9 cellular contexts compared by ENCODE assay signal in the genomic region with DNA sequence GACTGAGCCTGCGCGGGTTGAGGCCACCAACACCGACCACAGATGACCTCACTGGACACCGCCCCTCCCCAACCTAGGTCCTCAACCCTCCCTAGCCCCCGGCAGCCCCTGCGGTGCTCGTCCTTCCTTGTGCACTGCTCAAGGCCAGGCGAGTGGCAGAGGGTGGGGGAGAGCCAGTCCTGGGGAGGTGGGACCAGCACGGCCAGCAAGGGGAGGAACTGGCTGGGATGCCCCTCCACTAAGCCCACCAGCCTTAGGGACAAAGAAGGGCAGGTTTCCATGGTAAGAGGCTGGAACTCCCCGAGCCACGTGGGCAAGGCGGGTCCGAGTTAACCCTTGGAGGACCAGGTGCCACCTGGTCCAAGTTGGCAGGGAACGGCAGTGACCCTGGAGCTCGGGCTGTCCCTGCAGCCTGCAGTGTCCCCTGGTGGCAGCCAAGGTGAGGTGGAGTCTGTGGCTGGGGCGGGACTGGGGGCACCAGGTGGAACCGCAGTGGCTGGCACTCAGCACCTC. TPM values are rescaled to one million over a fixed set of nuclear protein-coding genes. Genes with fewer than 3 reads are reported as not detected.
DNase-seq lines count a peak whose midpoint lies in the region; ATAC-seq and TF ChIP-seq lines count a peak whose summit lies in the region.
"Had no signal": no experiment of that assay in that cellular context is flagged by ENCODE, and none has a peak within 500 bp of the region (broad histone marks: within the 10 kb centered on the region; RNA-seq: fewer than 3 reads in every experiment).

No MANE protein-coding gene starts in this region.

- H3K4me1 ChIP-seq in stomach = peaks cover 18 to 25% (median 23%) of the 10 kb centered on the region in 4 donors

- peak in 5 of 7 experiments; percentile 45 to 89 (median 80) for TF ChIP-seq CTCF in stomach (IDR thresholded peaks at IDR 0.05)

- no peak for TF ChIP-seq POLR2A in stomach (IDR thresholded peaks at IDR 0.05)

- intact Hi-C loops in left ventricle myocardium superior (cut with micrococcal nuclease) = no loop called here
- intact Hi-C loops in stomach (cut with DNase I; ENCODE audit: low total_unique reads) = no loop called here

- no peak for TF ChIP-seq EP300 in stomach (IDR thresholded peaks at IDR 0.05)

- 3 to 10% (median 5%) methylated on average over 6 to 17 of the region's 17 CpGs for WGBS in stomach, 5 donors

- no peaks in the 10 kb centered on the region for H3K9me3 ChIP-seq in stomach

- peaks cover 14 to 43% (median 39%) of the 10 kb centered on the region in 4 donors for H3K36me3 ChIP-seq in stomach

- DNase-seq in NCI-H187 (lab: John Stamatoyannopoulos, UW) (peak; percentile 40 to 71), NCI-H187 treated with DMSO at 0.1 percent for 48 hours (lab: John Stamatoyannopoulos, UW) (no peak), NCI-H1105 (lab: John Stamatoyannopoulos, UW) (peak; percentile 83), left ventricle myocardium superior (peak; percentile 52), stomach (peak; percentile 73), putamen (ENCODE audit: low spot score) (no peak), middle frontal gyrus (ENCODE audit: extremely low spot score, low spot score) (no peak)
- peak; percentile 39 for DNase-seq in activated naive CD4-positive, alpha-beta T cell treated with Interleukin-2 at 50 U/mL for 16 hours

- peaks cover 0 to 56% (median 25%) of the 10 kb centered on the region in 3 donors for H3K27me3 ChIP-seq in stomach

- ATAC-seq in left ventricle myocardium superior = peak; percentile 59

- no peak overlapping the region for H3K27ac ChIP-seq in stomach
- H3K27ac ChIP-seq: C4-2B had no signal

- H3K4me3 ChIP-seq in stomach = peak overlapping the region in 1 of 4 donors; percentile 18

RNA-seq across cellular contexts. Expression of gene FSCN2, which starts 9.2 kb away (rescaled TPM):
- 0.50 TPM for total RNA-seq in left ventricle myocardium superior
- total RNA-seq in stomach = 10 to 100 TPM in 1 of 5 donors, 1 to 10 TPM in 3, not detected in 1; 2.8 to 21.7 (median 6.2) TPM
- 1 to 10 TPM in 2 of 3 donors, under 1 TPM in 1; 0.90 to 2.7 (median 2.1) TPM for polyA plus RNA-seq in stomach

RNA-seq across cellular contexts. Expression of gene FAAP100, which starts 14.8 kb away (rescaled TPM):
- total RNA-seq in left ventricle myocardium superior (15.4 TPM), stomach (100 to 1,000 TPM in 1 of 5 donors, 10 to 100 TPM in 4; 11.9 to 130 (median 51.8) TPM)
- 10 to 100 TPM; 12.2 to 17.1 (median 17.0) TPM for polyA plus RNA-seq in stomach

RNA-seq across cellular contexts. Expression of gene ACTG1, which starts 24.8 kb away (rescaled TPM):
- total RNA-seq in left ventricle myocardium superior (357 TPM), stomach (1,000 to 10,000 TPM in 4 of 5 donors, 100 to 1,000 TPM in 1; 978 to 2,952 (median 1,777) TPM)
- polyA plus RNA-seq in stomach = 1,000 to 10,000 TPM; 1,866 to 2,457 (median 2,070) TPM

Comparison
In these comparisons a context has a peak if more than half of its experiments do, and no peak if none do; other contexts are left out.
1. DNase-seq: peak in NCI-H187 (2 of 2), NCI-H1105 (single experiment), activated naive CD4-positive, alpha-beta T cell treated with Interleukin-2 at 50 U/mL for 16 hours (single experiment), left ventricle myocardium superior (single experiment) and stomach (single experiment); none in NCI-H187 treated with DMSO at 0.1 percent for 48 hours (single experiment), putamen (single experiment) and middle frontal gyrus (single experiment).